ENCODE assay signal across 1 cellular context in the genomic region with DNA sequence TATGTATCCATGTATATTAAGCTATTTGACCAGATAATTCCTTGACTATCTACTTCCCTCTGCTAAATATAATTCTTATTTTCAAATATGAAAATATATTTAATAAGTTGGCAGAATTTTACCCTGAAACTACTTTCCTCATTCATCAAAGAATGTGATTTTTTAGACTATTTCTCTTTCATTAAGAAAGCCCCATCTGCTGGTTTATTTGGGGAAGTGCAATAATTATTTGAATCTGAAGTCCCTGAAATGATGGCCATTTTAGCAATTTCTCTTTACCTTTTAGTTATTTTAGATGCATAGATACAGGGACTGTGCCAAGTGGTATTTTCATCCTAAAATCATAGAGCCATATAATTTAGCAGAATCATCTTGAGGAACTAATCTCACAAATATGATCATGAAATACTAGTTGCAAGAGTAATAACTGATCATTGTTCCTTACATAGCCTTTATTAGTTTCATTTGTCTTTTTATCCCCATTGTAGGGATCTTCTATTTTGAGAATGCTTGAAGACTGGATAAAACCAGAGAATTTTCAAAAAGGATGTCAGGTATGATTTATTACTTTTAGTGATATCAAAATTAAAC.
A peak's percentile ranks its signal among the peaks of the same experiment; 100 is the strongest.
TF ChIP-seq lines count a peak whose summit lies in the region.

No MANE protein-coding gene starts in this region.

TF ChIP-seq in HEK293, 187 proteins besides CTCF, POLR2A, EP300 and RAD21:
- TF ChIP-seq, protein P1, sequence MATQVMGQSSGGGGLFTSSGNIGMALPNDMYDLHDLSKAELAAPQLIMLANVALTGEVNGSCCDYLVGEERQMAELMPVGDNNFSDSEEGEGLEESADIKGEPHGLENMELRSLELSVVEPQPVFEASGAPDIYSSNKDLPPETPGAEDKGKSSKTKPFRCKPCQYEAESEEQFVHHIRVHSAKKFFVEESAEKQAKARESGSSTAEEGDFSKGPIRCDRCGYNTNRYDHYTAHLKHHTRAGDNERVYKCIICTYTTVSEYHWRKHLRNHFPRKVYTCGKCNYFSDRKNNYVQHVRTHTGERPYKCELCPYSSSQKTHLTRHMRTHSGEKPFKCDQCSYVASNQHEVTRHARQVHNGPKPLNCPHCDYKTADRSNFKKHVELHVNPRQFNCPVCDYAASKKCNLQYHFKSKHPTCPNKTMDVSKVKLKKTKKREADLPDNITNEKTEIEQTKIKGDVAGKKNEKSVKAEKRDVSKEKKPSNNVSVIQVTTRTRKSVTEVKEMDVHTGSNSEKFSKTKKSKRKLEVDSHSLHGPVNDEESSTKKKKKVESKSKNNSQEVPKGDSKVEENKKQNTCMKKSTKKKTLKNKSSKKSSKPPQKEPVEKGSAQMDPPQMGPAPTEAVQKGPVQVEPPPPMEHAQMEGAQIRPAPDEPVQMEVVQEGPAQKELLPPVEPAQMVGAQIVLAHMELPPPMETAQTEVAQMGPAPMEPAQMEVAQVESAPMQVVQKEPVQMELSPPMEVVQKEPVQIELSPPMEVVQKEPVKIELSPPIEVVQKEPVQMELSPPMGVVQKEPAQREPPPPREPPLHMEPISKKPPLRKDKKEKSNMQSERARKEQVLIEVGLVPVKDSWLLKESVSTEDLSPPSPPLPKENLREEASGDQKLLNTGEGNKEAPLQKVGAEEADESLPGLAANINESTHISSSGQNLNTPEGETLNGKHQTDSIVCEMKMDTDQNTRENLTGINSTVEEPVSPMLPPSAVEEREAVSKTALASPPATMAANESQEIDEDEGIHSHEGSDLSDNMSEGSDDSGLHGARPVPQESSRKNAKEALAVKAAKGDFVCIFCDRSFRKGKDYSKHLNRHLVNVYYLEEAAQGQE (tag by site-specific recombination; IDR thresholded peaks at IDR 0.05), result no peak
- TF ChIP-seq ZNF830 (tag by site-specific recombination; IDR thresholded peaks at IDR 0.05; ENCODE audit: low read depth), result no peak
- 0 out of 2 replicates have a peak, but pooled peaks have one; percentile 44 for TF ChIP-seq ZNF660 (tag by site-specific recombination; IDR thresholded peaks at IDR 0.05)
- TF ChIP-seq WT1 (tag by site-specific recombination; IDR thresholded peaks at IDR 0.05), result no peak
- TF ChIP-seq, protein P2, sequence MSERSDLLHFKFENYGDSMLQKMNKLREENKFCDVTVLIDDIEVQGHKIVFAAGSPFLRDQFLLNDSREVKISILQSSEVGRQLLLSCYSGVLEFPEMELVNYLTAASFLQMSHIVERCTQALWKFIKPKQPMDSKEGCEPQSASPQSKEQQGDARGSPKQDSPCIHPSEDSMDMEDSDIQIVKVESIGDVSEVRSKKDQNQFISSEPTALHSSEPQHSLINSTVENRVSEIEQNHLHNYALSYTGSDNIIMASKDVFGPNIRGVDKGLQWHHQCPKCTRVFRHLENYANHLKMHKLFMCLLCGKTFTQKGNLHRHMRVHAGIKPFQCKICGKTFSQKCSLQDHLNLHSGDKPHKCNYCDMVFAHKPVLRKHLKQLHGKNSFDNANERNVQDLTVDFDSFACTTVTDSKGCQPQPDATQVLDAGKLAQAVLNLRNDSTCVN (tag by site-specific recombination; optimal IDR thresholded peaks at IDR 0.05), result no peak
- TF ChIP-seq ZNF239 (tag by site-specific recombination; IDR thresholded peaks at IDR 0.05), result no peak
- no peak for TF ChIP-seq ZNF510 (tag by site-specific recombination; IDR thresholded peaks at IDR 0.05; ENCODE audit: insufficient replicate concordance)
- TF ChIP-seq ZNF654 (tag by site-specific recombination; IDR thresholded peaks at IDR 0.05; ENCODE audit: low read depth), result peak; percentile 45
- TF ChIP-seq, protein P3, sequence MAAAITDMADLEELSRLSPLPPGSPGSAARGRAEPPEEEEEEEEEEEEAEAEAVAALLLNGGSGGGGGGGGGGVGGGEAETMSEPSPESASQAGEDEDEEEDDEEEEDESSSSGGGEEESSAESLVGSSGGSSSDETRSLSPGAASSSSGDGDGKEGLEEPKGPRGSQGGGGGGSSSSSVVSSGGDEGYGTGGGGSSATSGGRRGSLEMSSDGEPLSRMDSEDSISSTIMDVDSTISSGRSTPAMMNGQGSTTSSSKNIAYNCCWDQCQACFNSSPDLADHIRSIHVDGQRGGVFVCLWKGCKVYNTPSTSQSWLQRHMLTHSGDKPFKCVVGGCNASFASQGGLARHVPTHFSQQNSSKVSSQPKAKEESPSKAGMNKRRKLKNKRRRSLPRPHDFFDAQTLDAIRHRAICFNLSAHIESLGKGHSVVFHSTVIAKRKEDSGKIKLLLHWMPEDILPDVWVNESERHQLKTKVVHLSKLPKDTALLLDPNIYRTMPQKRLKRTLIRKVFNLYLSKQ (tag by site-specific recombination; IDR thresholded peaks at IDR 0.05; ENCODE audit: borderline replicate concordance), result no peak
- TF ChIP-seq, protein P4, sequence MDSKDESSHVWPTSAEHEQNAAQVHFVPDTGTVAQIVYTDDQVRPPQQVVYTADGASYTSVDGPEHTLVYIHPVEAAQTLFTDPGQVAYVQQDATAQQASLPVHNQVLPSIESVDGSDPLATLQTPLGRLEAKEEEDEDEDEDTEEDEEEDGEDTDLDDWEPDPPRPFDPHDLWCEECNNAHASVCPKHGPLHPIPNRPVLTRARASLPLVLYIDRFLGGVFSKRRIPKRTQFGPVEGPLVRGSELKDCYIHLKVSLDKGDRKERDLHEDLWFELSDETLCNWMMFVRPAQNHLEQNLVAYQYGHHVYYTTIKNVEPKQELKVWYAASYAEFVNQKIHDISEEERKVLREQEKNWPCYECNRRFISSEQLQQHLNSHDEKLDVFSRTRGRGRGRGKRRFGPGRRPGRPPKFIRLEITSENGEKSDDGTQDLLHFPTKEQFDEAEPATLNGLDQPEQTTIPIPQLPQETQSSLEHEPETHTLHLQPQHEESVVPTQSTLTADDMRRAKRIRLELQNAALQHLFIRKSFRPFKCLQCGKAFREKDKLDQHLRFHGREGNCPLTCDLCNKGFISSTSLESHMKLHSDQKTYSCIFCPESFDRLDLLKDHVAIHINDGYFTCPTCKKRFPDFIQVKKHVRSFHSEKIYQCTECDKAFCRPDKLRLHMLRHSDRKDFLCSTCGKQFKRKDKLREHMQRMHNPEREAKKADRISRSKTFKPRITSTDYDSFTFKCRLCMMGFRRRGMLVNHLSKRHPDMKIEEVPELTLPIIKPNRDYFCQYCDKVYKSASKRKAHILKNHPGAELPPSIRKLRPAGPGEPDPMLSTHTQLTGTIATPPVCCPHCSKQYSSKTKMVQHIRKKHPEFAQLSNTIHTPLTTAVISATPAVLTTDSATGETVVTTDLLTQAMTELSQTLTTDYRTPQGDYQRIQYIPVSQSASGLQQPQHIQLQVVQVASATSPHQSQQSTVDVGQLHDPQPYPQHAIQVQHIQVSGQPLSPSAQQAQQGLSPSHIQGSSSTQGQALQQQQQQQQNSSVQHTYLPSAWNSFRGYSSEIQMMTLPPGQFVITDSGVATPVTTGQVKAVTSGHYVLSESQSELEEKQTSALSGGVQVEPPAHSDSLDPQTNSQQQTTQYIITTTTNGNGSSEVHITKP (tag by site-specific recombination; IDR thresholded peaks at IDR 0.05), result no peak
- TF ChIP-seq ZNF169 (tag by site-specific recombination; IDR thresholded peaks at IDR 0.05), result no peak
- no peak for TF ChIP-seq FEZF1 (tag by site-specific recombination; IDR thresholded peaks at IDR 0.05)
- TF ChIP-seq ZNF501 (tag by site-specific recombination; IDR thresholded peaks at IDR 0.05), result no peak
- TF ChIP-seq ZNF626 (tag by site-specific recombination; IDR thresholded peaks at IDR 0.05), result no peak
